24 cellular contexts compared by ENCODE assay signal in the genomic region with DNA sequence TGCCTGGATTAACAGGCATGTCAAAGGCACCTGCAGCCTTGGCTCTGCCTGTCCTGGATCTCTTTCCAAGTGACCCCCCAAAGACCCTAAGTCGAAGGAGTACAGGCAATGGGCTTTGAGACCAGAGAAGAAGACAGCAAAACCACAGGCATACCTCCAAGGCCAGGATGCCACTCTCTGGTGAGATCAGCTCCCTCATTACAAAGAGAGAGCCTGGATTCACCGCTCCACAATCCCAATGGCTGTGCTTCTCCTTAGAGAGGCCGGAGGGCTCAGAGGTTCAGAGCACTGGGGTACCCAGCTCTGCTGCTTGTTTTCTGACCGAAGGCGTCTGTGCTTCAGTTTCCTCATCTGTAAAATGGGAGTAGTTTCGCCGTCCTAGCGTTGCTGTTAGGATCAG.
DNase-seq lines count a peak whose midpoint lies in the region; ATAC-seq and TF ChIP-seq lines count a peak whose summit lies in the region.
"Had no signal": no experiment of that assay in that cellular context is flagged by ENCODE, and none has a peak within 500 bp of the region (broad histone marks: within the 10 kb centered on the region; RNA-seq: fewer than 3 reads in every experiment).

No MANE protein-coding gene starts in this region.

- H3K27me3 Mint-ChIP-seq in naive thymus-derived CD4-positive, alpha-beta T cell = no peaks in the 10 kb centered on the region
- no peaks in the 10 kb centered on the region for H3K27me3 Mint-ChIP-seq in activated CD8-positive, alpha-beta T cell treated with anti-CD3 and anti-CD28 coated beads, Interleukin-2, amount 10 ng/mL, durations not matched to agents 7 days and 5 days (ENCODE audit: low read depth)
- H3K27me3 Mint-ChIP-seq: CD8-positive, alpha-beta memory T cell; IgD-negative memory B cell had no signal

- H3K27me3 ChIP-seq in BLaER1 (no peaks in the 10 kb centered on the region), DND-41 (ENCODE audit: insufficient read depth, low read length, poor library complexity) (no peaks in the 10 kb centered on the region)
- no peaks in the 10 kb centered on the region for H3K27me3 ChIP-seq in naive thymus-derived CD4-positive, alpha-beta T cell (ENCODE audit: control insufficient read depth in 2 of 2, insufficient read depth in 2 of 2, low read length in 2 of 2)

- ATAC-seq in DND-41 (ENCODE audit: insufficient read depth, low read depth) = no peak
- ATAC-seq in naive thymus-derived CD4-positive, alpha-beta T cell = no peak
- no peak for ATAC-seq in activated CD8-positive, alpha-beta T cell treated with anti-CD3 and anti-CD28 coated beads, Interleukin-2, amount 10 ng/mL, durations not matched to agents 7 days and 5 days
- no peak for ATAC-seq in GM18870 (IDR thresholded peaks at IDR 0.05; ENCODE audit: unreplicated experiment)
- ATAC-seq: A549, HCT116, Panc1 had no signal

- POLR2A ChIA-PET in naive thymus-derived CD4-positive, alpha-beta T cell (lab: Charles Lee) = interaction anchor here (0.6 to 2.7 kb wide), 4 partner anchors 10 to 154 kb away, joined by 3 to 12 read pairs (median 4); partner anchors contain the start of gene MEF2A
- POLR2A ChIA-PET in activated CD8-positive, alpha-beta T cell treated with anti-CD3 and anti-CD28 coated beads, Interleukin-2, amount 10 ng/mL, durations not matched to agents 7 days and 5 days (lab: Charles Lee) = no interaction called here

- DNase-seq in DND-41 (no peak), C1 segment of cervical spinal cord (lab: John Stamatoyannopoulos, UW) (no peak)
- no peak for DNase-seq in naive thymus-derived CD4-positive, alpha-beta T cell
- no peak for DNase-seq in activated CD8-positive, alpha-beta T cell treated with anti-CD3 and anti-CD28 coated beads, Interleukin-2, amount 10 ng/mL, durations not matched to agents 7 days and 5 days
- DNase-seq: AML-193; CD8-positive, alpha-beta memory T cell; NCI-H1092; NCI-H1436; NCI-H187; NCI-H2081 treated with DMSO at 0.1 percent for 48 hours; NCI-H2171; NCI-H226; NCI-H510A; NCI-H69; SIG-M5 had no signal

- H3K4me3 ChIP-seq in BLaER1 (no peak overlapping the region), DND-41 (ENCODE audit: low read depth in 1 of 2, low read length in 2 of 2) (no peak overlapping the region)
- H3K4me3 ChIP-seq in naive thymus-derived CD4-positive, alpha-beta T cell (ENCODE audit: low read length) = no peak overlapping the region
- H3K4me3 ChIP-seq: A549, SK-N-MC had no signal

- no peak for TF ChIP-seq CTCF in DND-41 (IDR thresholded peaks at IDR 0.05; ENCODE audit: borderline replicate concordance, extremely low read depth, low read length, poor library complexity, severe bottlenecking)

- H3K9ac ChIP-seq in BLaER1 (no peak overlapping the region), DND-41 (ENCODE audit: low read depth, low read length) (no peak overlapping the region)

- peak overlapping the region in 5 of 9 donors; percentile 45 to 76 (median 72) for H3K27ac Mint-ChIP-seq in naive thymus-derived CD4-positive, alpha-beta T cell
- no peak overlapping the region for H3K27ac Mint-ChIP-seq in activated CD8-positive, alpha-beta T cell treated with anti-CD3 and anti-CD28 coated beads, Interleukin-2, amount 10 ng/mL, durations not matched to agents 7 days and 5 days
- H3K27ac Mint-ChIP-seq: IgD-negative memory B cell had no signal

- no peaks in the 10 kb centered on the region for H3K9me3 Mint-ChIP-seq in naive thymus-derived CD4-positive, alpha-beta T cell
- no peaks in the 10 kb centered on the region for H3K9me3 Mint-ChIP-seq in activated CD8-positive, alpha-beta T cell treated with anti-CD3 and anti-CD28 coated beads, Interleukin-2, amount 10 ng/mL, durations not matched to agents 7 days and 5 days (ENCODE audit: insufficient read depth)
- H3K9me3 Mint-ChIP-seq: CD8-positive, alpha-beta memory T cell; IgD-negative memory B cell had no signal

- 0 out of 2 replicates have a peak overlapping the region, but pooled peaks have one; percentile 20 for H3K27ac ChIP-seq in BLaER1
- 0 out of 2 replicates have a peak overlapping the region, but pooled peaks have one; percentile 10 for H3K27ac ChIP-seq in DND-41 (ENCODE audit: low read length)
- peak overlapping the region; percentile 72 for H3K27ac ChIP-seq in angular gyrus (ENCODE audit: low read depth, low read length)
- H3K27ac ChIP-seq in naive thymus-derived CD4-positive, alpha-beta T cell (ENCODE audit: low read depth, low read length) = no peak overlapping the region
- H3K27ac ChIP-seq: A549, C4-2B, SK-N-MC had no signal

- intact Hi-C loops in naive thymus-derived CD4-positive, alpha-beta T cell (cut with micrococcal nuclease) = no loop called here

- H3K4me2 ChIP-seq in BLaER1 (no peak overlapping the region), DND-41 (ENCODE audit: insufficient read depth, low read length) (no peak overlapping the region)
- H3K4me2 ChIP-seq: A549 had no signal

- H3K9me3 ChIP-seq in BLaER1 = 0 out of 2 replicates have a peak, but pooled peaks cover 4% of the 10 kb centered on the region
- H3K9me3 ChIP-seq in DND-41 (ENCODE audit: insufficient read depth, low read length, severe bottlenecking) = no peaks in the 10 kb centered on the region
- no peaks in the 10 kb centered on the region for H3K9me3 ChIP-seq in naive thymus-derived CD4-positive, alpha-beta T cell (ENCODE audit: control insufficient read depth in 2 of 3, low read length in 3 of 3)
- H3K9me3 ChIP-seq: A549 had no signal

- no peaks in the 10 kb centered on the region for H3K79me2 ChIP-seq in DND-41 (ENCODE audit: insufficient read depth, low read length)

- CTCF ChIA-PET in naive thymus-derived CD4-positive, alpha-beta T cell (lab: Charles Lee) = interaction anchor here (1.5 to 1.7 kb wide), 2 partner anchors 10 to 293 kb away, joined by 6 to 7 read pairs; no protein-coding TSS in a partner anchor
- CTCF ChIA-PET in activated CD8-positive, alpha-beta T cell treated with anti-CD3 and anti-CD28 coated beads, Interleukin-2, amount 10 ng/mL, durations not matched to agents 7 days and 5 days (lab: Charles Lee) = interaction anchor here (1.3 to 5.9 kb wide), 2 partner anchors 136 to 292 kb away, joined by 3 to 36 read pairs; no protein-coding TSS in a partner anchor

- H4K20me1 ChIP-seq in BLaER1 (no peaks in the 10 kb centered on the region), DND-41 (ENCODE audit: insufficient read depth, low read length) (no peaks in the 10 kb centered on the region)

- no peak overlapping the region for H3K4me3 Mint-ChIP-seq in naive thymus-derived CD4-positive, alpha-beta T cell
- H3K4me3 Mint-ChIP-seq in activated CD8-positive, alpha-beta T cell treated with anti-CD3 and anti-CD28 coated beads, Interleukin-2, amount 10 ng/mL, durations not matched to agents 7 days and 5 days = no peak overlapping the region
- H3K4me3 Mint-ChIP-seq: CD8-positive, alpha-beta memory T cell; IgD-negative memory B cell had no signal

- no peaks in the 10 kb centered on the region for H3K36me3 Mint-ChIP-seq in naive thymus-derived CD4-positive, alpha-beta T cell
- no peaks in the 10 kb centered on the region for H3K36me3 Mint-ChIP-seq in activated CD8-positive, alpha-beta T cell treated with anti-CD3 and anti-CD28 coated beads, Interleukin-2, amount 10 ng/mL, durations not matched to agents 7 days and 5 days (ENCODE audit: low read depth)
- H3K36me3 Mint-ChIP-seq: CD8-positive, alpha-beta memory T cell; IgD-negative memory B cell had no signal

- H3K4me1 ChIP-seq in BLaER1 = peaks cover 86% of the 10 kb centered on the region
- peaks cover 12% of the 10 kb centered on the region; the same call in 1 of the 2 replicates for H3K4me1 ChIP-seq in DND-41 (ENCODE audit: insufficient read depth, low read length)
- peaks cover 0 to 17% of the 10 kb centered on the region in 2 donors for H3K4me1 ChIP-seq in naive thymus-derived CD4-positive, alpha-beta T cell (ENCODE audit: control insufficient read depth in 2 of 2, insufficient read depth in 2 of 2, low read length in 2 of 2)

- peaks cover 0 to 28% (median 22%) of the 10 kb centered on the region in 7 donors for H3K4me1 Mint-ChIP-seq in naive thymus-derived CD4-positive, alpha-beta T cell
- peaks cover 15% of the 10 kb centered on the region for H3K4me1 Mint-ChIP-seq in activated CD8-positive, alpha-beta T cell treated with anti-CD3 and anti-CD28 coated beads, Interleukin-2, amount 10 ng/mL, durations not matched to agents 7 days and 5 days (ENCODE audit: low read depth)

- no peak overlapping the region for H2AFZ ChIP-seq in DND-41 (ENCODE audit: low read depth, low read length)

- H3K36me3 ChIP-seq in BLaER1 (no peaks in the 10 kb centered on the region), DND-41 (ENCODE audit: insufficient read depth, low read length) (no peaks in the 10 kb centered on the region)
- H3K36me3 ChIP-seq in naive thymus-derived CD4-positive, alpha-beta T cell (ENCODE audit: control insufficient read depth in 2 of 3, insufficient read depth in 3 of 3, low read length in 3 of 3) = no peaks in the 10 kb centered on the region
